8 cellular contexts compared by ENCODE assay signal in the genomic region with DNA sequence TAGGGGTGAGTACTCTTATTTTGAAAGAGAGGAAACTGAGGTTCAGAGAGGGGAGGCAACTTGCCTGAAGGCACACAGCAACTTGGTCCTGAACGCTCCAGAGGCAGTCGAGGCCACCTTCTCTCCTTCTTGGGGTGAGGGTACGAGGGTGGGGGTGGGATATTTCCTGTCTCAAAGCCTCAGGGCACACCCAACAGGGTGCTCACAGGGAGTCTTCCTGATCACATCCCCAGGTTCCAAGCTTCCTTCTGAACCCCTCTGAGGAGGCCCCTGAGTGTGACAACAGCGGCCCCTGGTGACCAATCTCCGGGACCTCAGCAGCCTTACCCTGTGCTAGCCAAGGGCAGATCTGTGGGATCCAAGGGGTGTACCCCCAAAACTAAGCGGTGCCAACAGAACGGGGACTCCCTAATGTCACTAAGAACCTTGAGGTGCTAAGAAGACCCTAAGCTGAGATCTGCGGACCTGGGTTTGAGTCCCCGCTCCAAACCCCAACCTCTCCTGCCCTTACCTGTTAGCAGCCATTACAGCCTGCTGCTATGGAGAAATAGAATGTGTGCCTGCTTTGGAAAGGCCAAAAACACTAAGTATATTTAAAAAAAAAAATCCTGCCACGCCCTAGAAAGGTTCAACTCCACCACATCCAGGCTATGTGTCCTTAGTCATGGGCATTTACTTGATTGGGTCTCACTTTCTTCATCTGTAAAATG. TPM values are rescaled to one million over a fixed set of nuclear protein-coding genes. Genes with fewer than 3 reads are reported as not detected.
DNase-seq lines count a peak whose midpoint lies in the region; ATAC-seq and TF ChIP-seq lines count a peak whose summit lies in the region.

No MANE protein-coding gene starts in this region.

- H3K36me3 Mint-ChIP-seq in activated naive CD4-positive, alpha-beta T cell treated with anti-CD3 and anti-CD28 coated beads, Interleukin-2, amount 10 ng/mL, durations not matched to agents 7 days and 5 days = peaks cover 1% of the 10 kb centered on the region
- H3K36me3 Mint-ChIP-seq in progenitor cell of endocrine pancreas (ENCODE audit: insufficient read depth) = no peaks in the 10 kb centered on the region

- peak; percentile 91 for TF ChIP-seq CTCF in progenitor cell of endocrine pancreas (IDR thresholded peaks at IDR 0.05; ENCODE audit: unreplicated experiment)

- DNase-seq in EH (ENCODE audit: low read depth) (peak; percentile 73), Karpas-422 (peak; percentile 88), SK-N-MC (ENCODE audit: low read depth, low spot score) (peak; percentile 59), Right ventricle myocardium inferior (ENCODE audit: missing footprints) (peak; percentile 84), progenitor cell of endocrine pancreas (ENCODE audit: low spot score, unreplicated experiment) (peak; percentile 75), ureter (ENCODE audit: low spot score) (peak; percentile 82), cortex of kidney (lab: John Stamatoyannopoulos, UW) (no peak)
- peak; percentile 83 for DNase-seq in activated naive CD4-positive, alpha-beta T cell treated with anti-CD3 and anti-CD28 coated beads, Interleukin-2, amount 10 ng/mL, durations not matched to agents 7 days and 5 days

- no peak overlapping the region for H3K27ac Mint-ChIP-seq in activated naive CD4-positive, alpha-beta T cell treated with anti-CD3 and anti-CD28 coated beads, Interleukin-2, amount 10 ng/mL, durations not matched to agents 7 days and 5 days
- no peak overlapping the region for H3K27ac Mint-ChIP-seq in progenitor cell of endocrine pancreas

- no peak overlapping the region for H2AFZ ChIP-seq in Karpas-422 (ENCODE audit: low read length)

- H3K27me3 ChIP-seq in Karpas-422 (ENCODE audit: low read length) = no peaks in the 10 kb centered on the region

- peaks cover 34% of the 10 kb centered on the region for H3K27me3 Mint-ChIP-seq in activated naive CD4-positive, alpha-beta T cell treated with anti-CD3 and anti-CD28 coated beads, Interleukin-2, amount 10 ng/mL, durations not matched to agents 7 days and 5 days
- peaks cover 7% of the 10 kb centered on the region for H3K27me3 Mint-ChIP-seq in progenitor cell of endocrine pancreas

- no peak overlapping the region for H3K4me3 Mint-ChIP-seq in activated naive CD4-positive, alpha-beta T cell treated with anti-CD3 and anti-CD28 coated beads, Interleukin-2, amount 10 ng/mL, durations not matched to agents 7 days and 5 days
- H3K4me3 Mint-ChIP-seq in progenitor cell of endocrine pancreas (ENCODE audit: low read depth) = no peak overlapping the region

- intact Hi-C loops in Right ventricle myocardium inferior (cut with DNase I) = loop anchor here (1.0 to 2.0 kb wide), 3 partner anchors 55 to 257 kb away; no protein-coding TSS in a partner anchor

- H3K9me3 Mint-ChIP-seq in activated naive CD4-positive, alpha-beta T cell treated with anti-CD3 and anti-CD28 coated beads, Interleukin-2, amount 10 ng/mL, durations not matched to agents 7 days and 5 days = peaks cover 4% of the 10 kb centered on the region
- H3K9me3 Mint-ChIP-seq in progenitor cell of endocrine pancreas (ENCODE audit: low read depth) = no peaks in the 10 kb centered on the region

- no peaks in the 10 kb centered on the region for H4K20me1 ChIP-seq in Karpas-422 (ENCODE audit: insufficient read depth, low read depth, low read length)

- no peaks in the 10 kb centered on the region for H3K36me3 ChIP-seq in Karpas-422 (ENCODE audit: insufficient read depth, low read length)
- no peaks in the 10 kb centered on the region for H3K36me3 ChIP-seq in SK-N-MC (ENCODE audit: insufficient read depth, low read length)

- CTCF ChIA-PET in activated naive CD4-positive, alpha-beta T cell treated with anti-CD3 and anti-CD28 coated beads, Interleukin-2, amount 10 ng/mL, durations not matched to agents 7 days and 5 days (lab: Charles Lee) = interaction anchor here (0.6 to 5.0 kb wide), 13 partner anchors 8 to 347 kb away, joined by 3 to 42 read pairs (median 4); a partner anchor contains a TSS

- H3K9me3 ChIP-seq in Karpas-422 (ENCODE audit: low read length) (no peaks in the 10 kb centered on the region), SK-N-MC (ENCODE audit: low read depth, low read length) (no peaks in the 10 kb centered on the region)

- peaks cover 10% of the 10 kb centered on the region for H3K4me1 Mint-ChIP-seq in activated naive CD4-positive, alpha-beta T cell treated with anti-CD3 and anti-CD28 coated beads, Interleukin-2, amount 10 ng/mL, durations not matched to agents 7 days and 5 days
- no peaks in the 10 kb centered on the region for H3K4me1 Mint-ChIP-seq in progenitor cell of endocrine pancreas (ENCODE audit: low read depth)

- peak; percentile 82 for ATAC-seq in Right ventricle myocardium inferior

- H3K9ac ChIP-seq in Karpas-422 (ENCODE audit: low read length) = no peak overlapping the region
- no peak overlapping the region for H3K9ac ChIP-seq in SK-N-MC (ENCODE audit: insufficient read length)

- H3K27ac ChIP-seq in Karpas-422 (ENCODE audit: low read length) (no peak overlapping the region), SK-N-MC (no peak overlapping the region)

- H3K4me2 ChIP-seq in Karpas-422 (ENCODE audit: low read depth, low read length, poor library complexity, severe bottlenecking) = no peak overlapping the region

- peaks cover 15% of the 10 kb centered on the region for H3K4me1 ChIP-seq in Karpas-422 (ENCODE audit: low read length)

- H3K9me2 ChIP-seq in Karpas-422 (replicated peaks; ENCODE audit: insufficient read depth, low read length) = no peaks in the 10 kb centered on the region

- no peak overlapping the region for H3K4me3 ChIP-seq in Karpas-422 (ENCODE audit: low read length)
- H3K4me3 ChIP-seq in SK-N-MC = no peak overlapping the region

- H3K79me2 ChIP-seq in Karpas-422 (ENCODE audit: low read length) = no peaks in the 10 kb centered on the region

RNA-seq across cellular contexts. Expression of a gene that starts 57.9 kb away (rescaled TPM):
- total RNA-seq in Karpas-422 (2014; rRNA removed; shearing (Covaris generic); ENCODE audit: low replicate concordance) = not detected in 2 replicates
- total RNA-seq in Right ventricle myocardium inferior (0.32 TPM), progenitor cell of endocrine pancreas (5.2 and 7.3 TPM in 2 replicates), ureter (3.6 TPM)
